12 cellular contexts compared by ENCODE assay signal in genomic region chr12:22312336-22312735, GRCh38. TPM values are rescaled to one million over a fixed set of nuclear protein-coding genes. Genes with fewer than 3 reads are reported as not detected.
DNase-seq lines count a peak whose midpoint lies in the region; ATAC-seq and TF ChIP-seq lines count a peak whose summit lies in the region.
"Had no signal": no experiment of that assay in that cellular context is flagged by ENCODE, and none has a peak within 500 bp of the region (broad histone marks: within the 10 kb centered on the region; RNA-seq: fewer than 3 reads in every experiment).

No MANE protein-coding gene starts in this region.

- peaks cover 8% of the 10 kb centered on the region for H3K36me3 Mint-ChIP-seq in T-helper 17 cell (ENCODE audit: low read depth)

- H3K9me3 ChIP-seq in testis (no peaks in the 10 kb centered on the region), T-helper 17 cell (ENCODE audit: control insufficient read depth, low read length, poor library complexity, severe bottlenecking) (no peaks in the 10 kb centered on the region)

- DNase-seq in NCI-H526 treated with DMSO at 0.1 percent for 48 hours (lab: John Stamatoyannopoulos, UW) (peak; percentile 56), dermis microvascular lymphatic vessel endothelial cell (ENCODE audit: low read depth in 2 of 2) (peak; percentile 45 to 78), islet precursor cell (peak; percentile 66), testis (peak; percentile 50), SHP77 (lab: John Stamatoyannopoulos, UW) (no peak), T-helper 17 cell (no peak)
- DNase-seq: activated B cell treated with CpG ODN at 0.5 μM for 24 hours; mesendoderm; NCI-H1105; stimulated activated naive CD8-positive, alpha-beta T cell treated with anti-CD3 and anti-CD28 coated beads, Interleukin-15, amount 100 ng/mL, for 72 hours had no signal

- no peaks in the 10 kb centered on the region for H3K27me3 Mint-ChIP-seq in T-helper 17 cell

- no peak for TF ChIP-seq POLR2A in testis (IDR thresholded peaks at IDR 0.05)

- H3K27ac Mint-ChIP-seq in T-helper 17 cell, result no peak overlapping the region
- H3K27ac Mint-ChIP-seq: activated B cell treated with CpG ODN at 0.5 μM for 24 hours; stimulated activated naive CD8-positive, alpha-beta T cell treated with anti-CD3 and anti-CD28 coated beads, Interleukin-15, amount 100 ng/mL, for 72 hours had no signal

- no peak overlapping the region for H3K4me3 ChIP-seq in testis

- no peak overlapping the region for H3K27ac ChIP-seq in testis

- intact Hi-C loops in testis (cut with DNase I; ENCODE audit: low total_unique reads), result no loop called here

- ATAC-seq in T-helper 17 cell, result no peak
- ATAC-seq in HG02938 (IDR thresholded peaks at IDR 0.05; ENCODE audit: unreplicated experiment), result no peak
- ATAC-seq: HCT116; stimulated activated naive CD8-positive, alpha-beta T cell treated with anti-CD3 and anti-CD28 coated beads, Interleukin-15, amount 100 ng/mL, for 72 hours had no signal

- 46 to 54% methylated on average over 5 of the region's 5 CpGs for WGBS in testis, 2 donors

- no peaks in the 10 kb centered on the region for H3K27me3 ChIP-seq in testis

- H3K36me3 ChIP-seq in testis (ENCODE audit: low read depth, missing control alignments), result no peaks in the 10 kb centered on the region

- H3K4me1 ChIP-seq in testis, result no peaks in the 10 kb centered on the region

- no peak for TF ChIP-seq CTCF in testis (IDR thresholded peaks at IDR 0.05)

- H3K4me3 Mint-ChIP-seq in T-helper 17 cell, result no peak overlapping the region
- H3K4me3 Mint-ChIP-seq: activated B cell treated with CpG ODN at 0.5 μM for 24 hours; stimulated activated naive CD8-positive, alpha-beta T cell treated with anti-CD3 and anti-CD28 coated beads, Interleukin-15, amount 100 ng/mL, for 72 hours had no signal

- peaks cover 22% of the 10 kb centered on the region for H3K4me1 Mint-ChIP-seq in T-helper 17 cell
- H3K4me1 Mint-ChIP-seq: activated B cell treated with CpG ODN at 0.5 μM for 24 hours; stimulated activated naive CD8-positive, alpha-beta T cell treated with anti-CD3 and anti-CD28 coated beads, Interleukin-15, amount 100 ng/mL, for 72 hours had no signal

RNA-seq across cellular contexts. Expression of gene ST8SIA1, which starts 22.2 kb away (rescaled TPM):
- total RNA-seq in dermis microvascular lymphatic vessel endothelial cell, result 0.13 and 0.26 TPM in 2 replicates
- total RNA-seq in testis, result 10 to 100 TPM; 12.0 to 13.6 TPM
- 6.5 TPM for polyA plus RNA-seq in testis (ENCODE audit: insufficient read depth, low read depth, low replicate concordance)
- total RNA-seq in T-helper 17 cell, result 10 to 100 TPM in 1 of 2 donors, 1 to 10 TPM in 1; 7.6 to 13.9 TPM

Comparison
In these comparisons a context has a peak if more than half of its experiments do, and no peak if none do; other contexts are left out.
1. DNase-seq: peak in NCI-H526 treated with DMSO at 0.1 percent for 48 hours (single experiment), dermis microvascular lymphatic vessel endothelial cell (2 of 2), islet precursor cell (single experiment) and testis (single experiment); none in SHP77 (0 of 2) and T-helper 17 cell (0 of 3).